ENCODE assay signal across 30 cellular contexts in genomic region chr6:66848244-66848953, GRCh38.
"Had no signal": no experiment of that assay in that cellular context is flagged by ENCODE, and none has a peak within 500 bp of the region (broad histone marks: within the 10 kb centered on the region; RNA-seq: fewer than 3 reads in every experiment).

No MANE protein-coding gene starts in this region.

- H3K27ac ChIP-seq: neural progenitor cell, ovary, parathyroid adenoma, psoas muscle, skin epidermis, spleen, stomach, thoracic aorta, thyroid gland, tibial nerve, upper lobe of left lung, uterus had no signal

- H3K9me3 Mint-ChIP-seq: nephron, neural progenitor cell had no signal

- H3K36me3 Mint-ChIP-seq: naive thymus-derived CD4-positive, alpha-beta T cell; neural progenitor cell; stimulated activated memory B cell treated with anti-CD40 and anti-IgM and Interleukin-4, amounts not matched to agents 10 μg/mL and 1 μg/mL and 100 μg/mL, for 72 hours had no signal

- H3K27ac Mint-ChIP-seq: naive thymus-derived CD4-positive, alpha-beta T cell; natural killer cell; nephron; neural progenitor cell; progenitor cell of endocrine pancreas; stimulated activated memory B cell treated with anti-CD40 and anti-IgM and Interleukin-4, amounts not matched to agents 10 μg/mL and 1 μg/mL and 100 μg/mL, for 72 hours; stimulated activated naive CD8-positive, alpha-beta T cell treated with anti-CD3 and anti-CD28 coated beads, Interleukin-15, Interleukin-2, amounts not matched to agents 100 ng/mL and 50 ng/mL, for 24 hours had no signal

- H2AFZ ChIP-seq: neural progenitor cell, parathyroid adenoma had no signal

- H3K9me3 ChIP-seq: ovary, psoas muscle, stomach, thoracic aorta, thyroid gland, tibial nerve, upper lobe of left lung, uterus had no signal

- H3K4me3 Mint-ChIP-seq: naive thymus-derived CD4-positive, alpha-beta T cell; natural killer cell; nephron; neural progenitor cell; stimulated activated memory B cell treated with anti-CD40 and anti-IgM and Interleukin-4, amounts not matched to agents 10 μg/mL and 1 μg/mL and 100 μg/mL, for 72 hours; stimulated activated naive CD8-positive, alpha-beta T cell treated with anti-CD3 and anti-CD28 coated beads, Interleukin-15, Interleukin-2, amounts not matched to agents 100 ng/mL and 50 ng/mL, for 24 hours had no signal

- H3K27me3 ChIP-seq: neural progenitor cell, ovary, spleen, stomach, thyroid gland, tibial nerve, upper lobe of left lung, uterus had no signal

- H3K79me2 ChIP-seq: parathyroid adenoma had no signal

- H3K4me3 ChIP-seq: neural progenitor cell, ovary, psoas muscle, skin epidermis, smooth muscle cell, spleen, stomach, thoracic aorta, thyroid gland, tibial nerve, upper lobe of left lung, uterus had no signal

- H3K36me3 ChIP-seq: neural progenitor cell, ovary, spleen, stomach, thoracic aorta, thyroid gland, tibial nerve, upper lobe of left lung, uterus had no signal

- H3K4me1 ChIP-seq: neural progenitor cell, parathyroid adenoma, psoas muscle, spleen, stomach, thyroid gland, tibial nerve, upper lobe of left lung, uterus had no signal

- H3K9ac ChIP-seq: neural progenitor cell, parathyroid adenoma had no signal

- ATAC-seq: naive thymus-derived CD4-positive, alpha-beta T cell; natural killer cell; psoas muscle; right cardiac atrium; sciatic nerve; stimulated activated memory B cell treated with anti-CD40 and anti-IgM and Interleukin-4, amounts not matched to agents 10 μg/mL and 1 μg/mL and 100 μg/mL, for 72 hours had no signal

- H3K27me3 Mint-ChIP-seq: naive thymus-derived CD4-positive, alpha-beta T cell; progenitor cell of endocrine pancreas; stimulated activated memory B cell treated with anti-CD40 and anti-IgM and Interleukin-4, amounts not matched to agents 10 μg/mL and 1 μg/mL and 100 μg/mL, for 72 hours; stimulated activated naive CD8-positive, alpha-beta T cell treated with anti-CD3 and anti-CD28 coated beads, Interleukin-15, Interleukin-2, amounts not matched to agents 100 ng/mL and 50 ng/mL, for 24 hours had no signal

- H3K4me2 ChIP-seq: neural progenitor cell, smooth muscle cell had no signal

- H3K4me1 Mint-ChIP-seq: naive thymus-derived CD4-positive, alpha-beta T cell; natural killer cell; nephron; stimulated activated memory B cell treated with anti-CD40 and anti-IgM and Interleukin-4, amounts not matched to agents 10 μg/mL and 1 μg/mL and 100 μg/mL, for 72 hours had no signal

- DNase-seq: naive thymus-derived CD4-positive, alpha-beta T cell; natural killer cell; occipital lobe; ovary; posterior cingulate gyrus; psoas muscle; right cardiac atrium; spleen; stimulated activated CD4-positive, alpha-beta T cell treated with anti-CD3 and anti-CD28 coated beads, Interleukin-12 subunit alpha, Interleukin-12 subunit beta, amount 100 ng/mL, for 4 hours; stimulated activated CD4-positive, alpha-beta T cell treated with anti-CD3 and anti-CD28 coated beads, Interleukin-1b, Interleukin-23, amount 100 ng/mL, for 48 hours; stimulated activated CD4-positive, alpha-beta T cell treated with anti-CD3 and anti-CD28 coated beads, Interleukin-4, amount 100 ng/mL, for 1 hour; stimulated activated CD4-positive, alpha-beta T cell treated with anti-CD3 and anti-CD28 coated beads, Interleukin-4, amount 100 ng/mL, for 4 hours; stimulated activated CD8-positive, alpha-beta memory T cell treated with anti-CD3 and anti-CD28 coated beads, Interleukin-4, amount 100 ng/mL, for 48 hours; stimulated activated naive CD4-positive, alpha-beta T cell; stomach; thyroid gland; trophoblast cell; upper lobe of left lung; uterus had no signal
